In genomic region chr13:72781461-72782439, GRCh38 we compare ENCODE assay signal across 1 cellular context.
TF ChIP-seq lines count a peak whose summit lies in the region.

DIS3 (minus strand) TSS chr13:72781900; CDS start chr13:72781832, 68 bp downstream.
PIBF1 (plus strand) TSS chr13:72782133; CDS start chr13:72783470, 1,337 bp downstream.

TF ChIP-seq in K562, 482 proteins besides CTCF, POLR2A, EP300 and RAD21 (continued from another document and continues in another):
- TF ChIP-seq TSHZ1 (CRISPR knock-in tag; IDR thresholded peaks at IDR 0.05) (no peak), USF2 (CRISPR knock-in tag; IDR thresholded peaks at IDR 0.05) (no peak), BRF2 (IDR thresholded peaks at IDR 0.05; ENCODE audit: borderline replicate concordance, insufficient read depth, insufficient read length) (no peak), ARID3B (CRISPR knock-in tag; IDR thresholded peaks at IDR 0.05; ENCODE audit: borderline replicate concordance) (no peak), CCNT2 (IDR thresholded peaks at IDR 0.05; ENCODE audit: borderline replicate concordance, extremely low read depth, insufficient read length, low read depth, low read length) (no peak), MYC (IDR thresholded peaks at IDR 0.05; ENCODE audit: low read depth, low read length) (peak; percentile 70), MYC (CRISPR knock-in tag; IDR thresholded peaks at IDR 0.05; ENCODE audit: borderline replicate concordance, low read depth) (no peak), MECOM (CRISPR knock-in tag; IDR thresholded peaks at IDR 0.05) (no peak), ESRRA (IDR thresholded peaks at IDR 0.05; ENCODE audit: borderline replicate concordance, low read depth) (no peak), TCF7 (IDR thresholded peaks at IDR 0.05; ENCODE audit: borderline replicate concordance) (no peak), HDAC1 (IDR thresholded peaks at IDR 0.05) (peak in 1 of 2 experiments; percentile 65; a peak in 2 of 4 replicates), ZC3H8 (IDR thresholded peaks at IDR 0.05) (no peak), CTCFL (IDR thresholded peaks at IDR 0.05; ENCODE audit: borderline replicate concordance, insufficient read depth, low read depth, low read length, poor library complexity, severe bottlenecking) (no peak), VEZF1 (CRISPR knock-in tag; IDR thresholded peaks at IDR 0.05) (peak; percentile 56; the same call in 1 of the 2 replicates), SMARCA5 (IDR thresholded peaks at IDR 0.05) (no peak), SMARCE1 (IDR thresholded peaks at IDR 0.05) (no peak), UBTF (IDR thresholded peaks at IDR 0.05; ENCODE audit: borderline replicate concordance in 1 of 2, low read depth in 2 of 2, low read length in 2 of 2) (peak in 1 of 2 experiments; percentile 60; a peak in 1 of 4 replicates), ZNF121 (CRISPR knock-in tag; conservative IDR thresholded peaks at IDR 0.05) (no peak), TFE3 (CRISPR knock-in tag; IDR thresholded peaks at IDR 0.05) (no peak), CBFB (CRISPR knock-in tag; IDR thresholded peaks at IDR 0.05) (no peak), JUN (IDR thresholded peaks at IDR 0.05; ENCODE audit: borderline replicate concordance, low read depth, low read length) (no peak), JUN (CRISPR knock-in tag; IDR thresholded peaks at IDR 0.05; ENCODE audit: borderline replicate concordance) (no peak), IFI16 (CRISPR knock-in tag; IDR thresholded peaks at IDR 0.05) (no peak), ILF3 (IDR thresholded peaks at IDR 0.05; ENCODE audit: borderline replicate concordance) (no peak; the same call in 1 of the 2 replicates), NR2C2 (CRISPR knock-in tag; IDR thresholded peaks at IDR 0.05) (no peak), NR2C2 (tag; IDR thresholded peaks at IDR 0.05) (peak; percentile 91), MEIS2 (IDR thresholded peaks at IDR 0.05; ENCODE audit: partially characterized antibody) (no peak), FOXJ3 (CRISPR knock-in tag; IDR thresholded peaks at IDR 0.05) (no peak), POLR2AphosphoS5 (IDR thresholded peaks at IDR 0.05; ENCODE audit: control insufficient read depth, insufficient read depth, low read depth, low read length) (peak; percentile 71), HCFC1 (IDR thresholded peaks at IDR 0.05; ENCODE audit: low read depth, low read length) (peak; percentile 69), MAX (CRISPR knock-in tag; IDR thresholded peaks at IDR 0.05) (peak; percentile 64), SPI1 (IDR thresholded peaks at IDR 0.05; ENCODE audit: borderline replicate concordance, low read depth, low read length) (peak; percentile 12; the same call in 1 of the 2 replicates), ID3 (CRISPR knock-in tag; IDR thresholded peaks at IDR 0.05) (no peak), ID3 (tag; IDR thresholded peaks at IDR 0.05) (no peak), NFYB (IDR thresholded peaks at IDR 0.05; ENCODE audit: extremely low read depth, insufficient read length) (no peak), ZBTB1 (CRISPR knock-in tag; IDR thresholded peaks at IDR 0.05; ENCODE audit: borderline replicate concordance, low read depth) (no peak), DPF2 (IDR thresholded peaks at IDR 0.05) (no peak), HEY1 (CRISPR knock-in tag; IDR thresholded peaks at IDR 0.05; ENCODE audit: borderline replicate concordance) (no peak), ZNF57 (CRISPR knock-in tag; IDR thresholded peaks at IDR 0.05) (no peak), GATAD2A (IDR thresholded peaks at IDR 0.05) (no peak), HMG20B (CRISPR knock-in tag; IDR thresholded peaks at IDR 0.05) (no peak), PML (IDR thresholded peaks at IDR 0.05; ENCODE audit: low read length) (peak; percentile 35; the same call in 1 of the 2 replicates), ZNF586 (CRISPR knock-in tag; conservative IDR thresholded peaks at IDR 0.05) (no peak), HNRNPK (IDR thresholded peaks at IDR 0.05; ENCODE audit: low read depth, low read length, poor library complexity, severe bottlenecking) (no peak), PHB (CRISPR knock-in tag; IDR thresholded peaks at IDR 0.05) (no peak), ZNF75A (CRISPR knock-in tag; IDR thresholded peaks at IDR 0.05) (no peak), LCOR (CRISPR knock-in tag; IDR thresholded peaks at IDR 0.05) (no peak), TCFL5 (CRISPR knock-in tag; conservative IDR thresholded peaks at IDR 0.05) (no peak), TEAD1 (CRISPR knock-in tag; IDR thresholded peaks at IDR 0.05) (no peak)
